In the genomic region with DNA sequence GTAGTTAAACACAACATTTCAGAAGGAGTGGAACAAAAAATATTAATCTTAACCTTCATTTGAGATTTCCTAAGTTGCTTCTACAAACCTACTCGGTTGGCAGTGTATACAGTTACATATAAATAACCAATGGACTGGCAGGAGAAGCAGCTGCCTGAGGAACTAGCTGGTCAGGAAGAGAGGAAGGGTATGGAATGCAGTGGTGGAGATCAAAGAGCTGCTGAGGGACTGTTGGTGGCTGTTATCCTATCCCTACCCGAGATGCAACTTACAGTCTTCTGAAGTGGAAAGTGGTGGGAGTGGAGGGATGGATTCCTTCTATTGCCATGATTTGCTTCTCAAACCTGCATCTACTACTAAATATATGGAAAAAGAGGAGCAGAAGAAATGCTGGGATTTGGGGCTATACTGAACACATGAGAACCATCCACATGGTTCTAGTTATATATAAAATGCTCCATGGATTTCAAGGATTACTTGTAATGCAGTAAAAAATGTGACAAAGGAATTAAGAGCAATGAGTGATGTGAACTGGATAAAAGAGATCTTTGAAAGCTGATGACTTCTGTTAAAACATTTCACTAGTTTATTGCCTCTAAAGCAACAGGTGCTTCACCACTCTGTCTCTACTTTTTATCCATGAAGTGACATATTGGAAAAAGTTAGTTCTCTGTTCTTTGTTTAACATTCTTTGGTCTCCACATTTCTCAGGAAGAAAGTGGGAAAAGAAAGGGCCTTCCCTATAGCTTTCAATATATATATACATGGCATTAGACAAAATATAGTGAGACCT, we compare ENCODE assay signal across 1 cellular context.
TF ChIP-seq lines count a peak whose summit lies in the region.

No MANE protein-coding gene starts in this region.

TF ChIP-seq in GM23338, 12 proteins besides CTCF, POLR2A, EP300 and RAD21:
- TF ChIP-seq, protein P1, sequence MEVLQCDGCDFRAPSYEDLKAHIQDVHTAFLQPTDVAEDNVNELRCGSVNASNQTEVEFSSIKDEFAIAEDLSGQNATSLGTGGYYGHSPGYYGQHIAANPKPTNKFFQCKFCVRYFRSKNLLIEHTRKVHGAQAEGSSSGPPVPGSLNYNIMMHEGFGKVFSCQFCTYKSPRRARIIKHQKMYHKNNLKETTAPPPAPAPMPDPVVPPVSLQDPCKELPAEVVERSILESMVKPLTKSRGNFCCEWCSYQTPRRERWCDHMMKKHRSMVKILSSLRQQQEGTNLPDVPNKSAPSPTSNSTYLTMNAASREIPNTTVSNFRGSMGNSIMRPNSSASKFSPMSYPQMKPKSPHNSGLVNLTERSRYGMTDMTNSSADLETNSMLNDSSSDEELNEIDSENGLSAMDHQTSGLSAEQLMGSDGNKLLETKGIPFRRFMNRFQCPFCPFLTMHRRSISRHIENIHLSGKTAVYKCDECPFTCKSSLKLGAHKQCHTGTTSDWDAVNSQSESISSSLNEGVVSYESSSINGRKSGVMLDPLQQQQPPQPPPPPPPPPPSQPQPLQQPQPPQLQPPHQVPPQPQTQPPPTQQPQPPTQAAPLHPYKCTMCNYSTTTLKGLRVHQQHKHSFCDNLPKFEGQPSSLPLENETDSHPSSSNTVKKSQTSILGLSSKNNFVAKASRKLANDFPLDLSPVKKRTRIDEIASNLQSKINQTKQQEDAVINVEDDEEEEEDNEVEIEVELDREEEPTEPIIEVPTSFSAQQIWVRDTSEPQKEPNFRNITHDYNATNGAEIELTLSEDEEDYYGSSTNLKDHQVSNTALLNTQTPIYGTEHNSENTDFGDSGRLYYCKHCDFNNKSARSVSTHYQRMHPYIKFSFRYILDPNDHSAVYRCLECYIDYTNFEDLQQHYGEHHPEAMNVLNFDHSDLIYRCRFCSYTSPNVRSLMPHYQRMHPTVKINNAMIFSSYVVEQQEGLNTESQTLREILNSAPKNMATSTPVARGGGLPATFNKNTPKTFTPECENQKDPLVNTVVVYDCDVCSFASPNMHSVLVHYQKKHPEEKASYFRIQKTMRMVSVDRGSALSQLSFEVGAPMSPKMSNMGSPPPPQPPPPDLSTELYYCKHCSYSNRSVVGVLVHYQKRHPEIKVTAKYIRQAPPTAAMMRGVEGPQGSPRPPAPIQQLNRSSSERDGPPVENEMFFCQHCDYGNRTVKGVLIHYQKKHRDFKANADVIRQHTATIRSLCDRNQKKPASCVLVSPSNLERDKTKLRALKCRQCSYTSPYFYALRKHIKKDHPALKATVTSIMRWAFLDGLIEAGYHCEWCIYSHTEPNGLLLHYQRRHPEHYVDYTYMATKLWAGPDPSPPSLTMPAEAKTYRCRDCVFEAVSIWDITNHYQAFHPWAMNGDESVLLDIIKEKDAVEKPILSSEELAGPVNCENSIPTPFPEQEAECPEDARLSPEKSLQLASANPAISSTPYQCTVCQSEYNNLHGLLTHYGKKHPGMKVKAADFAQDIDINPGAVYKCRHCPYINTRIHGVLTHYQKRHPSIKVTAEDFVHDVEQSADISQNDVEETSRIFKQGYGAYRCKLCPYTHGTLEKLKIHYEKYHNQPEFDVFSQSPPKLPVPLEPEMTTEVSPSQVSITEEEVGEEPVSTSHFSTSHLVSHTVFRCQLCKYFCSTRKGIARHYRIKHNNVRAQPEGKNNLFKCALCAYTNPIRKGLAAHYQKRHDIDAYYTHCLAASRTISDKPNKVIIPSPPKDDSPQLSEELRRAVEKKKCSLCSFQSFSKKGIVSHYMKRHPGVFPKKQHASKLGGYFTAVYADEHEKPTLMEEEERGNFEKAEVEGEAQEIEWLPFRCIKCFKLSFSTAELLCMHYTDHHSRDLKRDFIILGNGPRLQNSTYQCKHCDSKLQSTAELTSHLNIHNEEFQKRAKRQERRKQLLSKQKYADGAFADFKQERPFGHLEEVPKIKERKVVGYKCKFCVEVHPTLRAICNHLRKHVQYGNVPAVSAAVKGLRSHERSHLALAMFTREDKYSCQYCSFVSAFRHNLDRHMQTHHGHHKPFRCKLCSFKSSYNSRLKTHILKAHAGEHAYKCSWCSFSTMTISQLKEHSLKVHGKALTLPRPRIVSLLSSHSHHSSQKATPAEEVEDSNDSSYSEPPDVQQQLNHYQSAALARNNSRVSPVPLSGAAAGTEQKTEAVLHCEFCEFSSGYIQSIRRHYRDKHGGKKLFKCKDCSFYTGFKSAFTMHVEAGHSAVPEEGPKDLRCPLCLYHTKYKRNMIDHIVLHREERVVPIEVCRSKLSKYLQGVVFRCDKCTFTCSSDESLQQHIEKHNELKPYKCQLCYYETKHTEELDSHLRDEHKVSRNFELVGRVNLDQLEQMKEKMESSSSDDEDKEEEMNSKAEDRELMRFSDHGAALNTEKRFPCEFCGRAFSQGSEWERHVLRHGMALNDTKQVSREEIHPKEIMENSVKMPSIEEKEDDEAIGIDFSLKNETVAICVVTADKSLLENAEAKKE (CRISPR knock-in tag; IDR thresholded peaks at IDR 0.05): peak; percentile 28; the same call in 1 of the 2 replicates
- TF ChIP-seq, protein P2, sequence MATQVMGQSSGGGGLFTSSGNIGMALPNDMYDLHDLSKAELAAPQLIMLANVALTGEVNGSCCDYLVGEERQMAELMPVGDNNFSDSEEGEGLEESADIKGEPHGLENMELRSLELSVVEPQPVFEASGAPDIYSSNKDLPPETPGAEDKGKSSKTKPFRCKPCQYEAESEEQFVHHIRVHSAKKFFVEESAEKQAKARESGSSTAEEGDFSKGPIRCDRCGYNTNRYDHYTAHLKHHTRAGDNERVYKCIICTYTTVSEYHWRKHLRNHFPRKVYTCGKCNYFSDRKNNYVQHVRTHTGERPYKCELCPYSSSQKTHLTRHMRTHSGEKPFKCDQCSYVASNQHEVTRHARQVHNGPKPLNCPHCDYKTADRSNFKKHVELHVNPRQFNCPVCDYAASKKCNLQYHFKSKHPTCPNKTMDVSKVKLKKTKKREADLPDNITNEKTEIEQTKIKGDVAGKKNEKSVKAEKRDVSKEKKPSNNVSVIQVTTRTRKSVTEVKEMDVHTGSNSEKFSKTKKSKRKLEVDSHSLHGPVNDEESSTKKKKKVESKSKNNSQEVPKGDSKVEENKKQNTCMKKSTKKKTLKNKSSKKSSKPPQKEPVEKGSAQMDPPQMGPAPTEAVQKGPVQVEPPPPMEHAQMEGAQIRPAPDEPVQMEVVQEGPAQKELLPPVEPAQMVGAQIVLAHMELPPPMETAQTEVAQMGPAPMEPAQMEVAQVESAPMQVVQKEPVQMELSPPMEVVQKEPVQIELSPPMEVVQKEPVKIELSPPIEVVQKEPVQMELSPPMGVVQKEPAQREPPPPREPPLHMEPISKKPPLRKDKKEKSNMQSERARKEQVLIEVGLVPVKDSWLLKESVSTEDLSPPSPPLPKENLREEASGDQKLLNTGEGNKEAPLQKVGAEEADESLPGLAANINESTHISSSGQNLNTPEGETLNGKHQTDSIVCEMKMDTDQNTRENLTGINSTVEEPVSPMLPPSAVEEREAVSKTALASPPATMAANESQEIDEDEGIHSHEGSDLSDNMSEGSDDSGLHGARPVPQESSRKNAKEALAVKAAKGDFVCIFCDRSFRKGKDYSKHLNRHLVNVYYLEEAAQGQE (IDR thresholded peaks at IDR 0.05; ENCODE audit: unreplicated experiment): no peak
